Comparison of ENCODE assay signal across 23 cellular contexts in genomic region chr6:160128125-160128683, GRCh38. TPM values are rescaled to one million over a fixed set of nuclear protein-coding genes. Genes with fewer than 3 reads are reported as not detected.
"Had no signal": no experiment of that assay in that cellular context is flagged by ENCODE, and none has a peak within 500 bp of the region (broad histone marks: within the 10 kb centered on the region; RNA-seq: fewer than 3 reads in every experiment).

No MANE protein-coding gene starts in this region.

- H3K4me1 ChIP-seq: colonic mucosa, esophagus muscularis mucosa, heart right ventricle, left ventricle myocardium inferior, lower lobe of right lung, parathyroid adenoma, sigmoid colon, upper lobe of left lung had no signal

- H3K36me3 ChIP-seq: colonic mucosa, esophagus muscularis mucosa, heart right ventricle, left ventricle myocardium inferior, lower lobe of right lung, neutrophil, sigmoid colon, thoracic aorta, tibial nerve, upper lobe of left lung had no signal

- ATAC-seq: heart right ventricle; left cardiac atrium; mucosa of descending colon; natural killer cell treated with Interleukin-12 subunit alpha and Interleukin-12 subunit beta and Interleukin-15 and Interleukin-18, amount 100 ng/mL, for 72 hours; stimulated activated memory B cell treated with anti-CD40 and anti-IgM and Interleukin-4, amounts not matched to agents 10 μg/mL and 1 μg/mL and 100 μg/mL, for 72 hours; stimulated activated naive CD8-positive, alpha-beta T cell treated with anti-CD3 and anti-CD28 coated beads, Interleukin-15, Interleukin-2, amounts not matched to agents 100 U/mL and 50 U/mL, for 24 hours had no signal

- H3K9ac ChIP-seq: parathyroid adenoma had no signal

- H3K4me3 ChIP-seq: colonic mucosa, esophagus muscularis mucosa, heart right ventricle, left ventricle myocardium inferior, lower lobe of right lung, mucosa of descending colon, sigmoid colon, thoracic aorta, tibial nerve, upper lobe of left lung had no signal

- H3K27me3 ChIP-seq: colonic mucosa, esophagus muscularis mucosa, sigmoid colon, tibial nerve, upper lobe of left lung had no signal

- H3K27ac ChIP-seq: colonic mucosa, esophagus muscularis mucosa, heart right ventricle, left ventricle myocardium inferior, lower lobe of right lung, neutrophil, parathyroid adenoma, sigmoid colon, thoracic aorta, tibial nerve, upper lobe of left lung had no signal

- H2AFZ ChIP-seq: parathyroid adenoma had no signal

- DNase-seq: colonic mucosa; effector CD8-positive, alpha-beta T cell; foreskin melanocyte; glutamatergic neuron; heart right ventricle; hippocampal formation; left cardiac atrium; left ventricle myocardium inferior; lower lobe of right lung; mucosa of descending colon; naive B cell; sigmoid colon; stimulated activated CD4-positive, alpha-beta T cell treated with anti-CD3 and anti-CD28 coated beads, Interleukin-4, amount 100 ng/mL, for 4 hours; stimulated activated naive CD8-positive, alpha-beta T cell treated with anti-CD3 and anti-CD28 coated beads, Interleukin-15, Interleukin-2, amounts not matched to agents 100 U/mL and 50 U/mL, for 24 hours; upper lobe of left lung had no signal

- H3K9me3 ChIP-seq: colonic mucosa, esophagus muscularis mucosa, heart right ventricle, left ventricle myocardium inferior, lower lobe of right lung, mucosa of descending colon, neutrophil, sigmoid colon, thoracic aorta, tibial nerve, upper lobe of left lung had no signal

RNA-seq across cellular contexts. Expression of gene SLC22A1, which starts 6.6 kb away (rescaled TPM):
- total RNA-seq: endothelial cell of umbilical vein had no signal
